8 cellular contexts compared by ENCODE assay signal in genomic region chr16:56625140-56625942, GRCh38. TPM values are rescaled to one million over a fixed set of nuclear protein-coding genes. Genes with fewer than 3 reads are reported as not detected.
A peak's percentile ranks its signal among the peaks of the same experiment; 100 is the strongest.
DNase-seq lines count a peak whose midpoint lies in the region; ATAC-seq and TF ChIP-seq lines count a peak whose summit lies in the region.

Gene MT1E, plus strand, starts transcription at chr16:56625781. Its CDS starts 71 bp downstream, at chr16:56625852.

- DNase-seq in M059J (ENCODE audit: low read depth) = peak; percentile 62
- peak; percentile 88 for DNase-seq in activated CD8-positive, alpha-beta memory T cell treated with anti-CD3 and anti-CD28 coated beads, Interleukin-2, amount 50 U/mL, for 48 hours
- no peak for DNase-seq in GM13976 (ENCODE audit: low spot score)

- peaks cover 31% of the 10 kb centered on the region for H3K27me3 ChIP-seq in mononuclear cell (ENCODE audit: insufficient read depth, low read length)

- in situ Hi-C loops in GM13976 (cut with MboI; ENCODE audit: low sequenced_read_pairs, unreplicated experiment) = no loop called here

- peaks cover 30% of the 10 kb centered on the region for H3K4me1 Mint-ChIP-seq in stimulated activated memory B cell treated with anti-CD40 and anti-IgM and Interleukin-4, amounts not matched to agents 10 μg/mL and 1 μg/mL and 100 μg/mL, for 72 hours

- H3K36me3 Mint-ChIP-seq in stimulated activated memory B cell treated with anti-CD40 and anti-IgM and Interleukin-4, amounts not matched to agents 10 μg/mL and 1 μg/mL and 100 μg/mL, for 72 hours = no peaks in the 10 kb centered on the region

- peak within 1 kb of the TSS; percentile 86 for H3K4me3 Mint-ChIP-seq in stimulated activated memory B cell treated with anti-CD40 and anti-IgM and Interleukin-4, amounts not matched to agents 10 μg/mL and 1 μg/mL and 100 μg/mL, for 72 hours

- peak within 1 kb of the TSS; percentile 48 for H3K4me3 ChIP-seq in mononuclear cell (ENCODE audit: low read length)

- peak within 1 kb of the TSS; percentile 84 for H3K27ac Mint-ChIP-seq in stimulated activated memory B cell treated with anti-CD40 and anti-IgM and Interleukin-4, amounts not matched to agents 10 μg/mL and 1 μg/mL and 100 μg/mL, for 72 hours

- TF ChIP-seq CTCF in GM13976 (IDR thresholded peaks at IDR 0.05; ENCODE audit: borderline replicate concordance, control extremely low read depth, extremely low read depth, insufficient read depth, missing control alignments) = no peak

- H3K27me3 Mint-ChIP-seq in stimulated activated memory B cell treated with anti-CD40 and anti-IgM and Interleukin-4, amounts not matched to agents 10 μg/mL and 1 μg/mL and 100 μg/mL, for 72 hours = peaks cover 32% of the 10 kb centered on the region

- H3K9me3 Mint-ChIP-seq in stimulated activated memory B cell treated with anti-CD40 and anti-IgM and Interleukin-4, amounts not matched to agents 10 μg/mL and 1 μg/mL and 100 μg/mL, for 72 hours = no peaks in the 10 kb centered on the region

- peaks cover 13% of the 10 kb centered on the region for H3K4me1 ChIP-seq in mononuclear cell (ENCODE audit: insufficient read depth, low read length)

- ATAC-seq in GM19328 (IDR thresholded peaks at IDR 0.05; ENCODE audit: unreplicated experiment) = peak; percentile 48
- peak; percentile 92 for ATAC-seq in esophagus mucosa
- ATAC-seq in stimulated activated memory B cell treated with anti-CD40 and anti-IgM and Interleukin-4, amounts not matched to agents 10 μg/mL and 1 μg/mL and 100 μg/mL, for 72 hours = peak; percentile 54
- no peak for ATAC-seq in GM18873 (IDR thresholded peaks at IDR 0.05; ENCODE audit: low FRiP score, unreplicated experiment)

- H3K9me3 ChIP-seq in mononuclear cell (ENCODE audit: low read depth, low read length) = no peaks in the 10 kb centered on the region

RNA-seq across cellular contexts. Expression of gene MT1E, which starts in this region (rescaled TPM):
- 89.2 and 89.4 TPM in 2 replicates for total RNA-seq in M059J (2014; rRNA removed; shearing (Covaris generic))
- total RNA-seq in esophagus mucosa (98.8 TPM), mononuclear cell (1.7 TPM)

Comparison
In these comparisons a context has a peak if more than half of its experiments do, and no peak if none do; other contexts are left out.
1. RNA of gene MT1E (total RNA-seq): 98.8 TPM in esophagus mucosa (single experiment) and 89.2 to 89.4 TPM in M059J; 1.7 TPM in mononuclear cell (single experiment); every median in the first group is over 10 times any median in the second.